Comparison of ENCODE assay signal across 16 cellular contexts in genomic region chr5:180636403-180637075, GRCh38. TPM values are rescaled to one million over a fixed set of nuclear protein-coding genes. Genes with fewer than 3 reads are reported as not detected.
A peak's percentile ranks its signal among the peaks of the same experiment; 100 is the strongest.
DNase-seq lines count a peak whose midpoint lies in the region; FAIRE-seq and TF ChIP-seq lines count a peak whose summit lies in the region.
"Had no signal": no experiment of that assay in that cellular context is flagged by ENCODE, and none has a peak within 500 bp of the region (broad histone marks: within the 10 kb centered on the region; RNA-seq: fewer than 3 reads in every experiment).

No MANE protein-coding gene starts in this region.

- H3K36me3 Mint-ChIP-seq in glutamatergic neuron (ENCODE audit: unreplicated experiment), result no peaks in the 10 kb centered on the region

- no peak for TF ChIP-seq CTCF in glutamatergic neuron (IDR thresholded peaks at IDR 0.05; ENCODE audit: partially characterized antibody, unreplicated experiment)

- H3K4me3 Mint-ChIP-seq in glutamatergic neuron (ENCODE audit: unreplicated experiment), result no peak overlapping the region

- H3K27me3 Mint-ChIP-seq in glutamatergic neuron (ENCODE audit: unreplicated experiment), result peaks cover 11% of the 10 kb centered on the region

- TF ChIP-seq POLR2A in H54 (IDR thresholded peaks at IDR 0.05; ENCODE audit: low read depth, low read length), result no peak

- intact Hi-C loops in posterior cingulate gyrus (cut with DNase I), result no loop called here

- H3K4me1 Mint-ChIP-seq in glutamatergic neuron (ENCODE audit: low read depth, unreplicated experiment), result peaks cover 4% of the 10 kb centered on the region

- DNase-seq in H54 (ENCODE audit: insufficient read length, low spot score), result peak; percentile 69
- DNase-seq in NCI-H226, result peak; percentile 88
- peak; percentile 10 for DNase-seq in glutamatergic neuron
- DNase-seq in posterior cingulate gyrus, result peak in 6 of 10 donors; percentile 0 to 80 (median 25)
- no peak for DNase-seq in NCI-H1092 treated with DMSO at 0.1 percent for 48 hours (lab: John Stamatoyannopoulos, UW)
- no peak for DNase-seq in NCI-H187 (lab: John Stamatoyannopoulos, UW)
- DNase-seq in frontal cortex (ENCODE audit: low spot score in 2 of 2), result no peak
- no peak for DNase-seq in NK-92 (lab: John Stamatoyannopoulos, UW; ENCODE audit: unreplicated experiment)
- DNase-seq: activated gamma-delta T cell treated with Interleukin-2 at 50 U/mL for 16 hours; DMS79; foreskin keratinocyte; NCI-H1436; stimulated activated CD4-positive, alpha-beta T cell treated with anti-CD3 and anti-CD28 coated beads, Interleukin-15, amount 100 ng/mL, for 24 hours had no signal

- FAIRE-seq in H54 (lab: Jason Lieb, UNC), result no peak
- FAIRE-seq in frontal cortex (lab: Jason Lieb, UNC), result no peak
- FAIRE-seq: H1, K562 had no signal

- H3K27ac Mint-ChIP-seq in glutamatergic neuron (ENCODE audit: unreplicated experiment), result no peak overlapping the region

- H3K9me3 Mint-ChIP-seq in glutamatergic neuron (ENCODE audit: unreplicated experiment), result peaks cover 3% of the 10 kb centered on the region

RNA-seq across cellular contexts. Expression of gene FLT4, which starts 12.9 kb away (rescaled TPM):
- total RNA-seq in glutamatergic neuron (ENCODE audit: unreplicated experiment) (0.17 TPM), frontal cortex (1.6 TPM)

RNA-seq across cellular contexts. Expression of gene SCGB3A1, which starts 45.2 kb away (rescaled TPM):
- total RNA-seq in glutamatergic neuron (ENCODE audit: unreplicated experiment) (not detected), frontal cortex (not detected)
- total RNA-seq: foreskin keratinocyte, H1, mononuclear cell had no signal

Comparison
In these comparisons a context has a peak if more than half of its experiments do, and no peak if none do; other contexts are left out.
1. DNase-seq: peak in H54 (single experiment), NCI-H226 (single experiment), glutamatergic neuron (single experiment) and posterior cingulate gyrus (6 of 10); none in NCI-H1092 treated with DMSO at 0.1 percent for 48 hours (single experiment), NCI-H187 (0 of 2), frontal cortex (0 of 2) and NK-92 (single experiment).